ENCODE assay signal across 23 cellular contexts in genomic region chrX:79154612-79155358, GRCh38. TPM values are rescaled to one million over a fixed set of nuclear protein-coding genes. Genes with fewer than 3 reads are reported as not detected.
DNase-seq lines count a peak whose midpoint lies in the region; ATAC-seq and TF ChIP-seq lines count a peak whose summit lies in the region.
"Had no signal": no experiment of that assay in that cellular context is flagged by ENCODE, and none has a peak within 500 bp of the region (broad histone marks: within the 10 kb centered on the region; RNA-seq: fewer than 3 reads in every experiment).

No MANE protein-coding gene starts in this region.

- CTCF ChIA-PET in activated naive CD4-positive, alpha-beta T cell treated with anti-CD3 and anti-CD28 coated beads, Interleukin-2, amount 10 ng/mL, durations not matched to agents 7 days and 5 days (lab: Charles Lee), result interaction anchor here (0.6 kb wide), 1 partner anchor 73 kb away, joined by 3 read pairs; no protein-coding TSS in a partner anchor
- CTCF ChIA-PET in activated B cell treated with CpG ODN at 0.5 μM for 24 hours (lab: Charles Lee), result interaction anchor here (1.0 kb wide), 1 partner anchor 9 kb away, joined by 3 read pairs; no protein-coding TSS in a partner anchor

- H3K27me3 Mint-ChIP-seq in activated naive CD4-positive, alpha-beta T cell treated with anti-CD3 and anti-CD28 coated beads, Interleukin-2, amount 10 ng/mL, durations not matched to agents 7 days and 5 days, result no peaks in the 10 kb centered on the region
- H3K27me3 Mint-ChIP-seq in activated B cell treated with CpG ODN at 0.5 μM for 24 hours, result no peaks in the 10 kb centered on the region
- H3K27me3 Mint-ChIP-seq in stimulated activated naive CD8-positive, alpha-beta T cell treated with anti-CD3 and anti-CD28 coated beads, Interleukin-15, Interleukin-2, amounts not matched to agents 100 ng/mL and 50 ng/mL, for 24 hours, result no peaks in the 10 kb centered on the region

- TF ChIP-seq CTCF in activated B cell treated with CpG ODN at 0.5 μM for 24 hours (IDR thresholded peaks at IDR 0.05), result no peak

- no peaks in the 10 kb centered on the region for H3K36me3 ChIP-seq in effector memory CD4-positive, alpha-beta T cell (ENCODE audit: control insufficient read depth, insufficient read depth, low read length)
- H3K36me3 ChIP-seq: lower lobe of right lung, pancreas, right lobe of liver had no signal

- peak overlapping the region; percentile 92 for H3K27ac Mint-ChIP-seq in activated naive CD4-positive, alpha-beta T cell treated with anti-CD3 and anti-CD28 coated beads, Interleukin-2, amount 10 ng/mL, durations not matched to agents 7 days and 5 days
- H3K27ac Mint-ChIP-seq in activated B cell treated with CpG ODN at 0.5 μM for 24 hours, result peak overlapping the region; percentile 71
- H3K27ac Mint-ChIP-seq in stimulated activated naive CD8-positive, alpha-beta T cell treated with anti-CD3 and anti-CD28 coated beads, Interleukin-15, Interleukin-2, amounts not matched to agents 100 ng/mL and 50 ng/mL, for 24 hours, result peak overlapping the region; percentile 96

- peaks cover 18% of the 10 kb centered on the region for H3K4me1 ChIP-seq in effector memory CD4-positive, alpha-beta T cell (ENCODE audit: control insufficient read depth, insufficient read depth, low read length, poor library complexity, severe bottlenecking)
- H3K4me1 ChIP-seq: body of pancreas, lower lobe of right lung, pancreas, right lobe of liver had no signal

- POLR2A ChIA-PET in activated B cell treated with CpG ODN at 0.5 μM for 24 hours (lab: Charles Lee), result interaction anchor here (0.6 to 1.5 kb wide), 3 partner anchors 12 to 26 kb away, joined by 3 to 5 read pairs (median 4); no protein-coding TSS in a partner anchor

- H3K36me3 Mint-ChIP-seq in activated naive CD4-positive, alpha-beta T cell treated with anti-CD3 and anti-CD28 coated beads, Interleukin-2, amount 10 ng/mL, durations not matched to agents 7 days and 5 days, result peaks cover 38% of the 10 kb centered on the region
- H3K36me3 Mint-ChIP-seq in activated B cell treated with CpG ODN at 0.5 μM for 24 hours (ENCODE audit: low read depth), result peaks cover 37% of the 10 kb centered on the region
- peaks cover 38% of the 10 kb centered on the region for H3K36me3 Mint-ChIP-seq in stimulated activated naive CD8-positive, alpha-beta T cell treated with anti-CD3 and anti-CD28 coated beads, Interleukin-15, Interleukin-2, amounts not matched to agents 100 ng/mL and 50 ng/mL, for 24 hours (ENCODE audit: low read depth)

- H3K4me3 ChIP-seq in effector memory CD4-positive, alpha-beta T cell (ENCODE audit: insufficient read depth, low read depth, low read length, poor library complexity, severe bottlenecking), result peak overlapping the region; percentile 22
- H3K4me3 ChIP-seq: body of pancreas, lower lobe of right lung, pancreas, right lobe of liver, SK-N-MC had no signal

- DNase-seq in activated naive CD4-positive, alpha-beta T cell treated with anti-CD3 and anti-CD28 coated beads, Interleukin-2, amount 10 ng/mL, durations not matched to agents 7 days and 5 days, result no peak
- DNase-seq in activated naive CD4-positive, alpha-beta T cell treated with Interleukin-2 at 50 U/mL for 16 hours, result no peak
- DNase-seq in activated B cell treated with CpG ODN at 0.5 μM for 24 hours, result no peak
- DNase-seq in effector memory CD4-positive, alpha-beta T cell, result no peak
- DNase-seq in epidermal melanocyte (ENCODE audit: insufficient read length, low spot score), result no peak
- no peak for DNase-seq in globus pallidus (ENCODE audit: low spot score)
- DNase-seq: activated gamma-delta T cell; body of pancreas; cortex of kidney; GOT3; Kasumi-1; lower lobe of right lung; NCI-H1092 treated with DMSO at 0.1 percent for 48 hours; NCI-H510A treated with DMSO at 0.1 percent for 48 hours; pancreas; right lobe of liver; stimulated activated naive CD4-positive, alpha-beta T cell; trophoblast cell had no signal

- intact Hi-C loops in activated B cell treated with CpG ODN at 0.5 μM for 24 hours (cut with micrococcal nuclease), result no loop called here

- H3K9me3 Mint-ChIP-seq in activated naive CD4-positive, alpha-beta T cell treated with anti-CD3 and anti-CD28 coated beads, Interleukin-2, amount 10 ng/mL, durations not matched to agents 7 days and 5 days, result no peaks in the 10 kb centered on the region
- H3K9me3 Mint-ChIP-seq in activated B cell treated with CpG ODN at 0.5 μM for 24 hours, result no peaks in the 10 kb centered on the region
- H3K9me3 Mint-ChIP-seq in stimulated activated naive CD8-positive, alpha-beta T cell treated with anti-CD3 and anti-CD28 coated beads, Interleukin-15, Interleukin-2, amounts not matched to agents 100 ng/mL and 50 ng/mL, for 24 hours, result no peaks in the 10 kb centered on the region

- peak overlapping the region; percentile 60 for H3K27ac ChIP-seq in effector memory CD4-positive, alpha-beta T cell (ENCODE audit: insufficient read depth, low read length, poor library complexity, severe bottlenecking)
- H3K27ac ChIP-seq: body of pancreas, lower lobe of right lung, pancreas, right lobe of liver, SK-N-MC had no signal

- ATAC-seq in activated B cell treated with CpG ODN at 0.5 μM for 24 hours (ENCODE audit: low read depth), result no peak
- ATAC-seq in HG02759 (IDR thresholded peaks at IDR 0.05; ENCODE audit: unreplicated experiment), result no peak
- ATAC-seq: body of pancreas, lower lobe of right lung, pancreas, right lobe of liver had no signal

- no peaks in the 10 kb centered on the region for H3K9me3 ChIP-seq in effector memory CD4-positive, alpha-beta T cell (ENCODE audit: control insufficient read depth, low read length)
- H3K9me3 ChIP-seq: body of pancreas, lower lobe of right lung, pancreas, right lobe of liver had no signal

- peak overlapping the region; percentile 74 for H3K4me3 Mint-ChIP-seq in activated naive CD4-positive, alpha-beta T cell treated with anti-CD3 and anti-CD28 coated beads, Interleukin-2, amount 10 ng/mL, durations not matched to agents 7 days and 5 days
- peak overlapping the region; percentile 7 for H3K4me3 Mint-ChIP-seq in activated B cell treated with CpG ODN at 0.5 μM for 24 hours
- H3K4me3 Mint-ChIP-seq in stimulated activated naive CD8-positive, alpha-beta T cell treated with anti-CD3 and anti-CD28 coated beads, Interleukin-15, Interleukin-2, amounts not matched to agents 100 ng/mL and 50 ng/mL, for 24 hours, result peak overlapping the region; percentile 81

- H3K4me1 Mint-ChIP-seq in activated naive CD4-positive, alpha-beta T cell treated with anti-CD3 and anti-CD28 coated beads, Interleukin-2, amount 10 ng/mL, durations not matched to agents 7 days and 5 days, result peaks cover 75% of the 10 kb centered on the region
- H3K4me1 Mint-ChIP-seq in activated B cell treated with CpG ODN at 0.5 μM for 24 hours, result peaks cover 72% of the 10 kb centered on the region
- peaks cover 80% of the 10 kb centered on the region for H3K4me1 Mint-ChIP-seq in stimulated activated naive CD8-positive, alpha-beta T cell treated with anti-CD3 and anti-CD28 coated beads, Interleukin-15, Interleukin-2, amounts not matched to agents 100 ng/mL and 50 ng/mL, for 24 hours (ENCODE audit: low read depth)

- no peaks in the 10 kb centered on the region for H3K27me3 ChIP-seq in effector memory CD4-positive, alpha-beta T cell (replicated peaks; ENCODE audit: control insufficient read depth, insufficient read depth, low read length, poor library complexity, severe bottlenecking)
- H3K27me3 ChIP-seq: body of pancreas, right lobe of liver had no signal

RNA-seq across cellular contexts. Expression of gene GPR174, which starts 10.3 kb away (rescaled TPM):
- 18.4 and 20.5 TPM in 2 replicates for total RNA-seq in activated B cell treated with CpG ODN at 0.5 μM for 24 hours
- total RNA-seq: endothelial cell of umbilical vein, G401 had no signal

Comparison
In these comparisons a context has a peak if more than half of its experiments do, and no peak if none do; other contexts are left out.
1. H3K4me3 Mint-ChIP-seq: peak in every context shown above with its lines; median percentile 81 in stimulated activated naive CD8-positive, alpha-beta T cell treated with anti-CD3 and anti-CD28 coated beads, Interleukin-15, Interleukin-2, amounts not matched to agents 100 ng/mL and 50 ng/mL, for 24 hours; 74 in activated naive CD4-positive, alpha-beta T cell treated with anti-CD3 and anti-CD28 coated beads, Interleukin-2, amount 10 ng/mL, durations not matched to agents 7 days and 5 days; 7 in activated B cell treated with CpG ODN at 0.5 μM for 24 hours.